Comparison of ENCODE assay signal across 8 cellular contexts in genomic region chrX:39969099-39969825, GRCh38.
A peak's percentile ranks its signal among the peaks of the same experiment; 100 is the strongest.
DNase-seq lines count a peak whose midpoint lies in the region; FAIRE-seq lines count a peak whose summit lies in the region.

No MANE protein-coding gene starts in this region.

- H3K27ac ChIP-seq in HUES64 (ENCODE audit: low read depth, low read length) (peak overlapping the region; percentile 49; the same call in 1 of the 2 replicates), small intestine (ENCODE audit: low read depth in 1 of 2, low read length in 1 of 2) (peak overlapping the region in 1 of 2 donors; percentile 31)

- H3K9me3 ChIP-seq in HUES64 (ENCODE audit: insufficient read depth, low read depth, low read length): 0 out of 2 replicates have a peak, but pooled peaks cover 4% of the 10 kb centered on the region
- peaks cover 2% of the 10 kb centered on the region for H3K9me3 ChIP-seq in small intestine (ENCODE audit: control insufficient read depth, low read depth)

- peak overlapping the region; percentile 23; the same call in 1 of the 2 replicates for H3K4me3 ChIP-seq in HUES64 (ENCODE audit: low read length)
- H3K4me3 ChIP-seq in small intestine (ENCODE audit: low read depth in 1 of 2, low read length in 2 of 2): no peak overlapping the region

- FAIRE-seq in small intestine (lab: Jason Lieb, UNC): no peak

- 4% methylated on average over 12 of the region's 16 CpGs for WGBS in HUES64
- WGBS in small intestine, 3 donors: 18 to 44% (median 27%) methylated on average over 15 to 16 of the region's 16 CpGs

- H3K9ac ChIP-seq in HUES64 (ENCODE audit: low read depth, low read length): no peak overlapping the region

- no peaks in the 10 kb centered on the region for H3K27me3 ChIP-seq in HUES64 (ENCODE audit: insufficient read depth, low read length)
- no peaks in the 10 kb centered on the region for H3K27me3 ChIP-seq in small intestine (ENCODE audit: control insufficient read depth in 2 of 2, insufficient read depth in 2 of 2, low read length in 2 of 2)

- DNase-seq in NCI-H524 treated with DMSO at 0.1 percent for 48 hours (lab: John Stamatoyannopoulos, UW) (peak; percentile 16), retina (peak; percentile 35), AG08395 (ENCODE audit: low spot score) (no peak), small intestine (no peak), HT-29 (ENCODE audit: low spot score) (no peak)
- peak; percentile 11 for DNase-seq in activated naive CD4-positive, alpha-beta T cell treated with anti-CD3 and anti-CD28 coated beads, Interleukin-2, amount 50 U/mL, for 16 hours
- no peak for DNase-seq in activated CD4-positive, CD25-positive, alpha-beta regulatory T cell treated with anti-CD3 and anti-CD28 coated beads, Interleukin-2, amount 50 U/mL, for 72 hours

- H3K36me3 ChIP-seq in HUES64 (ENCODE audit: insufficient read depth, low read length) (no peaks in the 10 kb centered on the region), small intestine (ENCODE audit: control insufficient read depth in 2 of 2, insufficient read depth in 2 of 2, low read length in 2 of 2) (no peaks in the 10 kb centered on the region)

- H3K4me1 ChIP-seq in HUES64 (ENCODE audit: insufficient read depth, low read length): peaks cover 14% of the 10 kb centered on the region
- H3K4me1 ChIP-seq in small intestine (ENCODE audit: control insufficient read depth in 2 of 2, insufficient read depth in 1 of 2, low read depth in 1 of 2, low read length in 1 of 2): no peaks in the 10 kb centered on the region

Comparison
In these comparisons a context has a peak if more than half of its experiments do, and no peak if none do; other contexts are left out.
1. DNase-seq: peak in NCI-H524 treated with DMSO at 0.1 percent for 48 hours (single experiment), activated naive CD4-positive, alpha-beta T cell treated with anti-CD3 and anti-CD28 coated beads, Interleukin-2, amount 50 U/mL, for 16 hours (single experiment) and retina (single experiment); none in AG08395 (single experiment), small intestine (single experiment), HT-29 (single experiment) and activated CD4-positive, CD25-positive, alpha-beta regulatory T cell treated with anti-CD3 and anti-CD28 coated beads, Interleukin-2, amount 50 U/mL, for 72 hours (single experiment).